ENCODE assay signal across 8 cellular contexts in genomic region chr2:152974146-152974545, GRCh38.
"Had no signal": no experiment of that assay in that cellular context is flagged by ENCODE, and none has a peak within 500 bp of the region (broad histone marks: within the 10 kb centered on the region; RNA-seq: fewer than 3 reads in every experiment).

No MANE protein-coding gene starts in this region.

- DNase-seq: GM23248, GOT3, H7, H9, HCEC 1CT, HFFc6 had no signal

- H3K9ac ChIP-seq: GM23248 had no signal

- H3K27ac ChIP-seq: GM23248 had no signal

- H3K4me2 ChIP-seq: GM23338 had no signal

- H3K36me3 ChIP-seq: HAP-1 had no signal

- H3K4me3 ChIP-seq: GM23248, GM23338, HAP-1 had no signal

- H2AFZ ChIP-seq: GM23248, GM23338 had no signal
